ENCODE assay signal across 9 cellular contexts in genomic region chr2:164842624-164842966, GRCh38. TPM values are rescaled to one million over a fixed set of nuclear protein-coding genes. Genes with fewer than 3 reads are reported as not detected.
DNase-seq lines count a peak whose midpoint lies in the region; ATAC-seq and TF ChIP-seq lines count a peak whose summit lies in the region.
"Had no signal": no experiment of that assay in that cellular context is flagged by ENCODE, and none has a peak within 500 bp of the region (broad histone marks: within the 10 kb centered on the region; RNA-seq: fewer than 3 reads in every experiment).

No MANE protein-coding gene starts in this region.

- no peak overlapping the region for H3K4me3 Mint-ChIP-seq in CD14-positive monocyte
- no peak overlapping the region for H3K4me3 Mint-ChIP-seq in activated naive CD8-positive, alpha-beta T cell treated with anti-CD3 and anti-CD28 coated beads, Interleukin-2, amount 50 U/mL, for 24 hours

- TF ChIP-seq CTCF in CD14-positive monocyte (IDR thresholded peaks at IDR 0.05): peak; percentile 18
- no peak for TF ChIP-seq CTCF in PC-9 (conservative IDR thresholded peaks at IDR 0.05)
- TF ChIP-seq CTCF in fibroblast of lung (conservative IDR thresholded peaks at IDR 0.05 in 1 of 2, IDR thresholded peaks at IDR 0.05 in 1 of 2; ENCODE audit: low read depth in 1 of 2, low read length in 2 of 2): no peak
- no peak for TF ChIP-seq CTCF in parathyroid adenoma (IDR thresholded peaks at IDR 0.05)
- no peak for TF ChIP-seq CTCF in GM13976 (IDR thresholded peaks at IDR 0.05; ENCODE audit: borderline replicate concordance, control extremely low read depth, extremely low read depth, insufficient read depth, missing control alignments)

- H3K4me1 ChIP-seq in PC-9 (replicated peaks; ENCODE audit: insufficient read depth) (peaks cover 19% of the 10 kb centered on the region), fibroblast of lung (ENCODE audit: control insufficient read depth, extremely low read depth, insufficient read depth, low read length) (peaks cover 7% of the 10 kb centered on the region), parathyroid adenoma (no peaks in the 10 kb centered on the region)

- H3K27me3 ChIP-seq in PC-9 (ENCODE audit: insufficient read depth, low read depth) (no peaks in the 10 kb centered on the region), fibroblast of lung (ENCODE audit: control insufficient read depth, insufficient read depth, low read length) (no peaks in the 10 kb centered on the region), parathyroid adenoma (ENCODE audit: control insufficient read depth, insufficient read depth, low read length) (no peaks in the 10 kb centered on the region)

- no peak for ATAC-seq in HG02588 (IDR thresholded peaks at IDR 0.05; ENCODE audit: unreplicated experiment)
- ATAC-seq in activated naive CD8-positive, alpha-beta T cell treated with anti-CD3 and anti-CD28 coated beads, Interleukin-2, amount 50 U/mL, for 24 hours: no peak
- ATAC-seq in GM19351 (IDR thresholded peaks at IDR 0.05; ENCODE audit: unreplicated experiment): no peak

- DNase-seq in CD14-positive monocyte (ENCODE audit: low spot score) (no peak), PC-9 (no peak), fibroblast of lung (ENCODE audit: low read depth in 2 of 2) (no peak), GM13976 (ENCODE audit: low spot score) (no peak)
- no peak for DNase-seq in activated naive CD8-positive, alpha-beta T cell treated with anti-CD3 and anti-CD28 coated beads, Interleukin-2, amount 50 U/mL, for 24 hours

- H3K4me2 ChIP-seq in PC-9 (peak overlapping the region; percentile 82), fibroblast of lung (ENCODE audit: extremely low read depth, insufficient read depth, low read length) (peak overlapping the region; percentile 49), parathyroid adenoma (ENCODE audit: low read length) (peak overlapping the region; percentile 72)

- H2AFZ ChIP-seq in PC-9 (peak overlapping the region; percentile 90), fibroblast of lung (ENCODE audit: low read length) (no peak overlapping the region), parathyroid adenoma (peak overlapping the region; percentile 98)

- intact Hi-C loops in CD14-positive monocyte (cut with micrococcal nuclease): no loop called here
- intact Hi-C loops in PC-9 (cut with micrococcal nuclease; ENCODE audit: unreplicated experiment): loop anchor here (1.0 kb wide), 2 partner anchors 72 to 105 kb away; no protein-coding TSS in a partner anchor

- CTCF ChIA-PET in PC-9 (lab: Charles Lee): interaction anchor here (0.6 kb wide), 3 partner anchors 35 to 172 kb away, joined by 3 to 7 read pairs (median 5); no protein-coding TSS in a partner anchor

- H3K27me3 Mint-ChIP-seq in CD14-positive monocyte (ENCODE audit: low read depth in 3 of 3): peaks cover 17 to 29% (median 22%) of the 10 kb centered on the region in 3 donors
- H3K27me3 Mint-ChIP-seq in activated naive CD8-positive, alpha-beta T cell treated with anti-CD3 and anti-CD28 coated beads, Interleukin-2, amount 50 U/mL, for 24 hours: peaks cover 27% of the 10 kb centered on the region

- H3K36me3 ChIP-seq in PC-9 (ENCODE audit: low read depth): no peaks in the 10 kb centered on the region
- H3K36me3 ChIP-seq in fibroblast of lung (ENCODE audit: control insufficient read depth, insufficient read depth, low read length): no peaks in the 10 kb centered on the region
- H3K36me3 ChIP-seq in parathyroid adenoma (ENCODE audit: control insufficient read depth, insufficient read depth, low read length): no peaks in the 10 kb centered on the region

- no TSS peak for BruUV-seq in PC-9 (replicated peaks; lab: Mats Ljungman, UMichigan)

- peaks cover 6% of the 10 kb centered on the region; the same call in 1 of the 2 replicates for H3F3A ChIP-seq in PC-9 (ENCODE audit: insufficient read depth, low read depth)

- H3K9ac ChIP-seq in fibroblast of lung (ENCODE audit: insufficient read depth, low read length) (no peak overlapping the region), parathyroid adenoma (no peak overlapping the region)

- in situ Hi-C loops in GM13976 (cut with MboI; ENCODE audit: low sequenced_read_pairs, unreplicated experiment): no loop called here

- no peaks in the 10 kb centered on the region for H3K79me2 ChIP-seq in PC-9 (ENCODE audit: low read depth)
- H3K79me2 ChIP-seq in fibroblast of lung (ENCODE audit: control insufficient read depth, insufficient read depth, low read length): peaks cover 4% of the 10 kb centered on the region
- H3K79me2 ChIP-seq in parathyroid adenoma: peaks cover 4% of the 10 kb centered on the region

- peaks cover 0 to 8% (median 0%) of the 10 kb centered on the region in 7 donors for H3K9me3 Mint-ChIP-seq in CD14-positive monocyte
- H3K9me3 Mint-ChIP-seq in activated naive CD8-positive, alpha-beta T cell treated with anti-CD3 and anti-CD28 coated beads, Interleukin-2, amount 50 U/mL, for 24 hours: no peaks in the 10 kb centered on the region
- H3K9me3 Mint-ChIP-seq: activated naive CD4-positive, alpha-beta T cell treated with anti-CD3 and anti-CD28 coated beads, Interleukin-2, amount 50 U/mL, for 24 hours had no signal

- H3K36me3 Mint-ChIP-seq in CD14-positive monocyte: peaks cover 2 to 6% of the 10 kb centered on the region in 2 donors
- H3K36me3 Mint-ChIP-seq in activated naive CD8-positive, alpha-beta T cell treated with anti-CD3 and anti-CD28 coated beads, Interleukin-2, amount 50 U/mL, for 24 hours (ENCODE audit: low read depth): no peaks in the 10 kb centered on the region
- H3K36me3 Mint-ChIP-seq: activated naive CD4-positive, alpha-beta T cell treated with anti-CD3 and anti-CD28 coated beads, Interleukin-2, amount 50 U/mL, for 24 hours had no signal

- peaks cover 16% of the 10 kb centered on the region for H3K4me1 Mint-ChIP-seq in CD14-positive monocyte
- H3K4me1 Mint-ChIP-seq in activated naive CD8-positive, alpha-beta T cell treated with anti-CD3 and anti-CD28 coated beads, Interleukin-2, amount 50 U/mL, for 24 hours: peaks cover 12% of the 10 kb centered on the region

- H3K27ac ChIP-seq in PC-9: peak overlapping the region; percentile 69
- H3K27ac ChIP-seq in fibroblast of lung (ENCODE audit: insufficient read depth, low read length): no peak overlapping the region
- peak overlapping the region; percentile 96 for H3K27ac ChIP-seq in parathyroid adenoma

- H3K9me3 ChIP-seq in PC-9 (ENCODE audit: insufficient read depth, low read depth): no peaks in the 10 kb centered on the region
- H3K9me3 ChIP-seq in fibroblast of lung (ENCODE audit: control insufficient read depth, insufficient read depth, low read depth, low read length): no peaks in the 10 kb centered on the region
- no peaks in the 10 kb centered on the region for H3K9me3 ChIP-seq in parathyroid adenoma (ENCODE audit: control insufficient read depth, low read length)

- POLR2A ChIA-PET in PC-9 (lab: Charles Lee; ENCODE audit: unreplicated experiment): interaction anchor here (0.5 kb wide), 1 partner anchor 1533 kb away, joined by 4 read pairs; the partner anchor contains the start of gene SCN9A

- H4K20me1 ChIP-seq in PC-9 (ENCODE audit: insufficient read depth) (no peaks in the 10 kb centered on the region), fibroblast of lung (ENCODE audit: control insufficient read depth, extremely low read depth, insufficient read depth, low read length) (no peaks in the 10 kb centered on the region)

- H3K4me3 ChIP-seq in PC-9 (peak overlapping the region; percentile 85; the same call in 1 of the 2 replicates), fibroblast of lung (replicated peaks in 1 of 4; ENCODE audit: control extremely low read depth in 1 of 4, insufficient read depth in 1 of 4, low read depth in 3 of 4, low read length in 4 of 4) (peak overlapping the region in 3 of 4 experiments; percentile 66 to 80 (median 69)), parathyroid adenoma (ENCODE audit: low read depth, low read length) (peak overlapping the region; percentile 91)

- H3K27ac Mint-ChIP-seq in CD14-positive monocyte: no peak overlapping the region
- no peak overlapping the region for H3K27ac Mint-ChIP-seq in activated naive CD8-positive, alpha-beta T cell treated with anti-CD3 and anti-CD28 coated beads, Interleukin-2, amount 50 U/mL, for 24 hours
- H3K27ac Mint-ChIP-seq: activated naive CD4-positive, alpha-beta T cell treated with anti-CD3 and anti-CD28 coated beads, Interleukin-2, amount 50 U/mL, for 24 hours had no signal

- H3K9me2 ChIP-seq in PC-9 (ENCODE audit: insufficient read depth): no peaks in the 10 kb centered on the region

RNA-seq across cellular contexts. Expression of gene COBLL1, which starts 1.0 kb away (rescaled TPM):
- polyA plus RNA-seq in CD14-positive monocyte (under 1 TPM; 0.18 to 0.54 TPM), fibroblast of lung (3.7 and 11.9 TPM in 2 replicates)
- total RNA-seq in PC-9 (2021) (6.6 and 8.0 TPM in 2 replicates), fibroblast of lung (5.1 and 10.1 TPM in 2 replicates)
- polyA plus RNA-seq in fibroblast of lung (2012): 3.3 and 12.6 TPM in 2 replicates
- 0.93 and 10.9 TPM in 2 replicates for polyA minus RNA-seq in fibroblast of lung (ENCODE audit: low replicate concordance)
